ENCODE assay signal across 2 cellular contexts in the genomic region with DNA sequence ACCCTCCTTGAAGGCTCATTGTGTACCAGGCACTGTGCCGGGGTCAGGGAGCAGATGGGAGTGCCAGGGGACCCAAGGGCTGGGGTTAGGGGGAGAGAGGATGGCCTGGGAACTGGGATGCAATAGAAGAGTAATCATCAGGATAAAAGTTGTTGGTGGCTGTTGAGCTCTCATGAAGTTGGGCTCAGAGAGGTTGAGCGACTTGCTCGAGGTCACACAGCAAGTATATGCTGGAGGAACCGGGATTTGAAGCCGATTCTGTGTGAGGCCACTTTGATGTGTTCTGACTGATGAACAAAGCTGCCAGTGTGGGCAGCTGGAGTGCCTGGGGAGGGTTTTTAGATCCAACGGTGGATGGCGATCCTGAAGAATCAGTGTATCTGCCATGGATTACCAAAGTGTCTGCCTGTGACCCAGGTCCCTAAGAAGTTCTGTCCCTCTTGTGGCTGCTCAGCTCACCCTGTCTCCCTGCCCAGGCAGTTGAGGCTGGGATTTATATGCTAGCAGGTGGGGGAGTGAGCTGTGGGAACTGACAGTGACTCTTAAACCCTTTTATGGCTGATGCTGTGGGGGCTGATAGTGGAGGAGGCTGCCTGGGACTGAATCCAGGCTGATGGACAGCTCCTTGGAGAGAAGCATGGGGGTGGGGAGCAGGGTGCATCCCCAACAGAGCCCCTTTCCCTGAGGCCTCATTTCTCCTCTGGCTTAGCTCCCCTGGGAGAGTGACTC.
TF ChIP-seq lines count a peak whose summit lies in the region.

No MANE protein-coding gene starts in this region.

TF ChIP-seq in A549, 52 proteins besides CTCF, POLR2A, EP300 and RAD21:
- TF ChIP-seq ZFP36 (IDR thresholded peaks at IDR 0.05; ENCODE audit: borderline replicate concordance, partially characterized antibody) (peak; percentile 20), CBX8 (IDR thresholded peaks at IDR 0.05) (no peak)

TF ChIP-seq in K562, 482 proteins besides CTCF, POLR2A, EP300 and RAD21 (continues in another document):
- TF ChIP-seq JUNB (CRISPR knock-in tag; conservative IDR thresholded peaks at IDR 0.05): no peak
- no peak for TF ChIP-seq POLR2B (IDR thresholded peaks at IDR 0.05; ENCODE audit: low read depth, partially characterized antibody)
- TF ChIP-seq TSHZ1 (CRISPR knock-in tag; IDR thresholded peaks at IDR 0.05): no peak
- no peak for TF ChIP-seq EZH2 (IDR thresholded peaks at IDR 0.05; ENCODE audit: borderline replicate concordance, low read depth, low read length)
- no peak for TF ChIP-seq E2F4 (CRISPR knock-in tag; IDR thresholded peaks at IDR 0.05; ENCODE audit: low read depth)
- no peak for TF ChIP-seq ZSCAN32 (CRISPR knock-in tag; IDR thresholded peaks at IDR 0.05)
- peak; percentile 89 for TF ChIP-seq RBM25 (IDR thresholded peaks at IDR 0.05; ENCODE audit: low read depth, low read length, severe bottlenecking)
- no peak for TF ChIP-seq ZFPM2 (CRISPR knock-in tag; IDR thresholded peaks at IDR 0.05)
- TF ChIP-seq HDAC2 (IDR thresholded peaks at IDR 0.05): peak; percentile 53; the same call in 1 of the 2 replicates
- no peak for TF ChIP-seq ZNF57 (CRISPR knock-in tag; IDR thresholded peaks at IDR 0.05)
- no peak for TF ChIP-seq ZNF175 (CRISPR knock-in tag; IDR thresholded peaks at IDR 0.05; ENCODE audit: low read depth)
- no peak for TF ChIP-seq ZEB2 (IDR thresholded peaks at IDR 0.05)
- TF ChIP-seq CBFA2T2 (conservative IDR thresholded peaks at IDR 0.05): no peak
- TF ChIP-seq YY1 (IDR thresholded peaks at IDR 0.05; ENCODE audit: borderline replicate concordance in 1 of 3, control insufficient read depth in 1 of 3, extremely low read depth in 1 of 3, insufficient read depth in 3 of 3, insufficient read length in 1 of 3, insufficient replicate concordance in 2 of 3, low read depth in 1 of 3, low read length in 2 of 3): no peak
- no peak for TF ChIP-seq GATAD2A (IDR thresholded peaks at IDR 0.05)
- 0 out of 2 replicates have a peak, but pooled peaks have one; percentile 37 for TF ChIP-seq PTBP1 (IDR thresholded peaks at IDR 0.05; ENCODE audit: low read depth, low read length)
- TF ChIP-seq SIX5 (IDR thresholded peaks at IDR 0.05; ENCODE audit: borderline replicate concordance in 1 of 2, insufficient read depth in 1 of 2, low read depth in 1 of 2, low read length in 2 of 2): no peak
- peak; percentile 52 to 77; a peak in 2 of 4 replicates for TF ChIP-seq KDM1A (IDR thresholded peaks at IDR 0.05)
- TF ChIP-seq CHD4 (IDR thresholded peaks at IDR 0.05; ENCODE audit: insufficient read depth, insufficient replicate concordance, low read depth, low read length, poor library complexity, severe bottlenecking): no peak
- TF ChIP-seq SLC30A9 (CRISPR knock-in tag; IDR thresholded peaks at IDR 0.05): no peak
- TF ChIP-seq BCOR (IDR thresholded peaks at IDR 0.05): peak; percentile 94
- TF ChIP-seq RBM39 (optimal IDR thresholded peaks at IDR 0.05; ENCODE audit: low read depth, low read length): no peak
- no peak for TF ChIP-seq U2AF2 (optimal IDR thresholded peaks at IDR 0.05; ENCODE audit: low read depth, low read length)
- peak; percentile 78; the same call in 1 of the 2 replicates for TF ChIP-seq SMARCA5 (IDR thresholded peaks at IDR 0.05)
- no peak for TF ChIP-seq LARP7 (IDR thresholded peaks at IDR 0.05)
- no peak for TF ChIP-seq USF1 (CRISPR knock-in tag; IDR thresholded peaks at IDR 0.05)
- TF ChIP-seq NR3C1 (CRISPR knock-in tag; IDR thresholded peaks at IDR 0.05): no peak
- no peak for TF ChIP-seq RUNX1 (IDR thresholded peaks at IDR 0.05; ENCODE audit: low read depth)
- no peak for TF ChIP-seq ZNF407 (IDR thresholded peaks at IDR 0.05; ENCODE audit: low read depth)
- TF ChIP-seq ZNF232 (CRISPR knock-in tag; IDR thresholded peaks at IDR 0.05): no peak
- no peak for TF ChIP-seq FOXP1 (CRISPR knock-in tag; IDR thresholded peaks at IDR 0.05)
- TF ChIP-seq TSC22D4 (tag; IDR thresholded peaks at IDR 0.05): no peak
- TF ChIP-seq, protein P1, sequence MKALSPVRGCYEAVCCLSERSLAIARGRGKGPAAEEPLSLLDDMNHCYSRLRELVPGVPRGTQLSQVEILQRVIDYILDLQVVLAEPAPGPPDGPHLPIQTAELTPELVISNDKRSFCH (CRISPR knock-in tag; IDR thresholded peaks at IDR 0.05): no peak
- TF ChIP-seq, protein P1 (tag; IDR thresholded peaks at IDR 0.05): no peak
- TF ChIP-seq NCOA2 (IDR thresholded peaks at IDR 0.05; ENCODE audit: partially characterized antibody in 2 of 2): no peak
- TF ChIP-seq RHOXF2B (CRISPR knock-in tag; conservative IDR thresholded peaks at IDR 0.05): no peak
- TF ChIP-seq ZKSCAN3 (CRISPR knock-in tag; IDR thresholded peaks at IDR 0.05): no peak
- TF ChIP-seq ADNP (tag; IDR thresholded peaks at IDR 0.05): peak; percentile 81; the same call in 1 of the 2 replicates
- no peak for TF ChIP-seq BRCA1 (IDR thresholded peaks at IDR 0.05)
- no peak for TF ChIP-seq BRCA1 (CRISPR knock-in tag; IDR thresholded peaks at IDR 0.05)
- TF ChIP-seq PBX2 (CRISPR knock-in tag; IDR thresholded peaks at IDR 0.05; ENCODE audit: low read depth): no peak
- no peak for TF ChIP-seq PBX2 (tag; conservative IDR thresholded peaks at IDR 0.05; ENCODE audit: low read depth)
- TF ChIP-seq ZNF146 (CRISPR knock-in tag; IDR thresholded peaks at IDR 0.05; ENCODE audit: unreplicated experiment): no peak
- TF ChIP-seq NRF1 (conservative IDR thresholded peaks at IDR 0.05 in 1 of 2, IDR thresholded peaks at IDR 0.05 in 1 of 2): no peak
- TF ChIP-seq MTA1 (IDR thresholded peaks at IDR 0.05; ENCODE audit: borderline replicate concordance): no peak
- TF ChIP-seq CREB3 (tag; conservative IDR thresholded peaks at IDR 0.05; ENCODE audit: low read depth): no peak
- no peak for TF ChIP-seq PHB (CRISPR knock-in tag; IDR thresholded peaks at IDR 0.05)
- TF ChIP-seq E2F3 (CRISPR knock-in tag; IDR thresholded peaks at IDR 0.05): no peak
- no peak for TF ChIP-seq MCM7 (IDR thresholded peaks at IDR 0.05)
